8 cellular contexts compared by ENCODE assay signal in the genomic region with DNA sequence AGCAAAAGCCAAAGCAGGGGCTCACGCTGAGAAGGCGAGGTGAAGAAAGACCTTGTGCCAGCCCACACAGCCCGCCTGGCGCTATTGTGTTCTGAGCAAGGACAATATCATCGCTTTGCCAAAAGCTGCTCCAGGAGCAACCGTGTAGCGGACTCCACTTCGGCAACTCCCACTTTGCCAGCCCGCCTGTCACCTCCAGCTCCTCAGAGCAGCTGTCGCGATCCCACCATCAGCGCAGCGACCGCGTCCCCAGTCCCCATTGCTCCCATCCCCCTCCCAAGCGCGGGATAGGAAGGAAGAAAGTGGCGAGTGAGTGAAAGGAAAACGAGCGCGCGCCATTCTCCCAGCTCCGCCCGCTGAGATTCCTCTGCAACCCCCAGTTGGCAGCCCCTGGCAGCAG. TPM values are rescaled to one million over a fixed set of nuclear protein-coding genes. Genes with fewer than 3 reads are reported as not detected.
A peak's percentile ranks its signal among the peaks of the same experiment; 100 is the strongest.
DNase-seq lines count a peak whose midpoint lies in the region; ATAC-seq and TF ChIP-seq lines count a peak whose summit lies in the region.

No MANE protein-coding gene starts in this region.

- H3K4me1 Mint-ChIP-seq in endodermal cell (peaks cover 3% of the 10 kb centered on the region), mesothelial cell of epicardium (peaks cover 2% of the 10 kb centered on the region)
- H3K4me1 Mint-ChIP-seq in stimulated activated naive CD8-positive, alpha-beta T cell treated with anti-CD3 and anti-CD28 coated beads, Interleukin-15, amount 100 ng/mL, for 72 hours = peaks cover 13% of the 10 kb centered on the region

- no peaks in the 10 kb centered on the region for H3K4me1 ChIP-seq in endodermal cell (ENCODE audit: control insufficient read depth, insufficient read depth, low read length)

- in situ Hi-C loops in GM13977 (cut with MboI; ENCODE audit: low pct_unique_long_range_greater_than_20kb, low sequenced_read_pairs, unreplicated experiment) = no loop called here

- H3K9ac ChIP-seq in endodermal cell (ENCODE audit: extremely low read depth, low read length, poor library complexity, severe bottlenecking) = peak overlapping the region; percentile 63

- peaks cover 73% of the 10 kb centered on the region for H3K9me3 Mint-ChIP-seq in endodermal cell
- peaks cover 38% of the 10 kb centered on the region for H3K9me3 Mint-ChIP-seq in mesothelial cell of epicardium
- H3K9me3 Mint-ChIP-seq in stimulated activated naive CD8-positive, alpha-beta T cell treated with anti-CD3 and anti-CD28 coated beads, Interleukin-15, amount 100 ng/mL, for 72 hours = peaks cover 8 to 12% of the 10 kb centered on the region in 2 donors

- TF ChIP-seq CTCF in GM10266 (IDR thresholded peaks at IDR 0.05; ENCODE audit: control insufficient read depth, insufficient read depth, low read depth, missing control alignments) (no peak), endodermal cell (conservative IDR thresholded peaks at IDR 0.05) (no peak), mesothelial cell of epicardium (IDR thresholded peaks at IDR 0.05; ENCODE audit: unreplicated experiment) (no peak), GM13977 (IDR thresholded peaks at IDR 0.05; ENCODE audit: extremely low read depth, insufficient read depth, missing control alignments) (no peak)

- H3K4me3 Mint-ChIP-seq in endodermal cell (peak overlapping the region; percentile 88), mesothelial cell of epicardium (peak overlapping the region; percentile 94)
- H3K4me3 Mint-ChIP-seq in stimulated activated naive CD8-positive, alpha-beta T cell treated with anti-CD3 and anti-CD28 coated beads, Interleukin-15, amount 100 ng/mL, for 72 hours = peak overlapping the region; percentile 96 to 97

- H3K27ac Mint-ChIP-seq in endodermal cell (peak overlapping the region; percentile 73), mesothelial cell of epicardium (peak overlapping the region; percentile 81)
- H3K27ac Mint-ChIP-seq in stimulated activated naive CD8-positive, alpha-beta T cell treated with anti-CD3 and anti-CD28 coated beads, Interleukin-15, amount 100 ng/mL, for 72 hours = peak overlapping the region in 1 of 2 donors; percentile 49

- H3K9me3 ChIP-seq in endodermal cell (ENCODE audit: control insufficient read depth, low read length) = peaks cover 21% of the 10 kb centered on the region

- H3K36me3 Mint-ChIP-seq in endodermal cell (ENCODE audit: low read depth) = peaks cover 40% of the 10 kb centered on the region
- H3K36me3 Mint-ChIP-seq in mesothelial cell of epicardium = peaks cover 25% of the 10 kb centered on the region

- peak overlapping the region; percentile 95 for H3K4me3 ChIP-seq in endodermal cell (ENCODE audit: low read length)

- no peaks in the 10 kb centered on the region for H3K27me3 ChIP-seq in endodermal cell (ENCODE audit: control insufficient read depth, insufficient read depth, low read length, poor library complexity, severe bottlenecking)

- H3K27me3 Mint-ChIP-seq in endodermal cell (ENCODE audit: insufficient read depth) = no peaks in the 10 kb centered on the region
- H3K27me3 Mint-ChIP-seq in mesothelial cell of epicardium (ENCODE audit: low read depth) = no peaks in the 10 kb centered on the region
- no peaks in the 10 kb centered on the region for H3K27me3 Mint-ChIP-seq in stimulated activated naive CD8-positive, alpha-beta T cell treated with anti-CD3 and anti-CD28 coated beads, Interleukin-15, amount 100 ng/mL, for 72 hours

- peak overlapping the region; percentile 77 for H3K27ac ChIP-seq in endodermal cell (ENCODE audit: low read depth, low read length)

- peaks cover 18% of the 10 kb centered on the region for H3K36me3 ChIP-seq in endodermal cell (ENCODE audit: control insufficient read depth, insufficient read depth, low read length)

- 0% methylated on average over 24 of the region's 24 CpGs; no CpG with 5 or more reads in 1 of the 2 experiments for WGBS in endodermal cell (ENCODE audit: insufficient coverage in 1 of 2, insufficient read length in 1 of 2), 2 experiments

- ATAC-seq in HG03354 (IDR thresholded peaks at IDR 0.05; ENCODE audit: poor library complexity, severe bottlenecking, unreplicated experiment) = peak; percentile 39
- ATAC-seq in stimulated activated naive CD8-positive, alpha-beta T cell treated with anti-CD3 and anti-CD28 coated beads, Interleukin-15, amount 100 ng/mL, for 72 hours = peak; percentile 46

- DNase-seq in GM10266 (ENCODE audit: extremely low spot score) = peak; percentile 1
- peak; percentile 3 for DNase-seq in activated CD4-positive, alpha-beta T cell treated with anti-CD3 and anti-CD28 coated beads, Interleukin-2, amount 50 U/mL, for 1 hour
- peak; percentile 72 for DNase-seq in endodermal cell
- peak in 1 of 2 experiments; percentile 42 for DNase-seq in mesothelial cell of epicardium (ENCODE audit: low spot score in 2 of 2, unreplicated experiment in 2 of 2)
- DNase-seq in stimulated activated naive CD8-positive, alpha-beta T cell treated with anti-CD3 and anti-CD28 coated beads, Interleukin-15, amount 100 ng/mL, for 72 hours = peak; percentile 7 to 13
- no peak for DNase-seq in DMS153 treated with DMSO at 0.1 percent for 48 hours (lab: John Stamatoyannopoulos, UW; ENCODE audit: unreplicated experiment)
- no peak for DNase-seq in GM13977 (ENCODE audit: low spot score)

RNA-seq across cellular contexts. Expression of gene ZC4H2, which starts 0.8 kb away (rescaled TPM):
- 10 to 100 TPM; 31.9 to 47.8 TPM for total RNA-seq in endodermal cell
- polyA plus RNA-seq in endodermal cell (2013, experiment 1 of 2) = 37.9 TPM
- 34.6 TPM for polyA plus RNA-seq in endodermal cell (2013, experiment 2 of 2)
- 27.8 to 32.5 TPM (median 28.0 TPM) in 3 replicates for total RNA-seq in mesothelial cell of epicardium

RNA-seq across cellular contexts. Expression of gene ZC3H12B, which starts 59.1 kb away (rescaled TPM):
- 10 to 100 TPM in 1 of 2 donors, 1 to 10 TPM in 1; 6.2 to 11.6 TPM for total RNA-seq in endodermal cell
- polyA plus RNA-seq in endodermal cell (2013, experiment 1 of 2) = 3.3 TPM
- polyA plus RNA-seq in endodermal cell (2013, experiment 2 of 2) = 3.4 TPM
- total RNA-seq in mesothelial cell of epicardium = 5.3 to 6.3 TPM (median 5.9 TPM) in 3 replicates

Comparison
In these comparisons a context has a peak if more than half of its experiments do, and no peak if none do; other contexts are left out.
1. DNase-seq: peak in GM10266 (single experiment), activated CD4-positive, alpha-beta T cell treated with anti-CD3 and anti-CD28 coated beads, Interleukin-2, amount 50 U/mL, for 1 hour (single experiment), endodermal cell (single experiment) and stimulated activated naive CD8-positive, alpha-beta T cell treated with anti-CD3 and anti-CD28 coated beads, Interleukin-15, amount 100 ng/mL, for 72 hours (2 of 2); none in DMS153 treated with DMSO at 0.1 percent for 48 hours (single experiment) and GM13977 (single experiment).
2. Peak in every context shown above with its lines, with median percentiles within 50 percentile points of each other: H3K4me3 Mint-ChIP-seq.